13 cellular contexts compared by ENCODE assay signal in genomic region chr19:49036815-49037214, GRCh38. TPM values are rescaled to one million over a fixed set of nuclear protein-coding genes. Genes with fewer than 3 reads are reported as not detected.
DNase-seq lines count a peak whose midpoint lies in the region; FAIRE-seq and TF ChIP-seq lines count a peak whose summit lies in the region.
"Not testable (repeated sequence)": the region's sequence is repeated elsewhere in the genome, so short reads cannot be mapped to it uniquely, and the experiment has no call there.
"Had no signal": no experiment of that assay in that cellular context is flagged by ENCODE, and none has a peak within 500 bp of the region (broad histone marks: within the 10 kb centered on the region; RNA-seq: fewer than 3 reads in every experiment).

Gene CGB1, minus strand, starts transcription at chr19:49036895. Its CDS starts 184 bp downstream, at chr19:49036711.

- H3K36me3 ChIP-seq in endothelial cell of umbilical vein (ENCODE audit: control insufficient read depth in 2 of 2, extremely low read depth in 1 of 2, insufficient read depth in 2 of 2, low read length in 2 of 2); testis (ENCODE audit: low read depth, missing control alignments): not testable (repeated sequence)

- intact Hi-C loops in activated T-helper 2 cell treated with anti-CD3 and anti-CD28 coated beads, Interferon-gamma antibody, Interleukin-2, Interleukin-4, amounts not matched to agents 10 μg/mL and 5 μg/mL and 100 μg/mL, durations not matched to agents 14 hours and 24 hours and 36 hours (cut with micrococcal nuclease); endothelial cell of umbilical vein (cut with micrococcal nuclease); testis (cut with DNase I; ENCODE audit: low total_unique reads): not testable (repeated sequence)

- POLR2A ChIA-PET in endothelial cell of umbilical vein (lab: Charles Lee), result not testable (repeated sequence)

- H3K4me3 ChIP-seq in endothelial cell of umbilical vein (replicated peaks in 1 of 3; ENCODE audit: insufficient read depth in 1 of 3, low read depth in 1 of 3, low read length in 3 of 3); testis: not testable (repeated sequence)

- H2AFZ ChIP-seq in endothelial cell of umbilical vein (ENCODE audit: low read depth, low read length), result not testable (repeated sequence)

- TF ChIP-seq POLR2A in endothelial cell of umbilical vein (IDR thresholded peaks at IDR 0.05; ENCODE audit: low read depth, low read length); testis (IDR thresholded peaks at IDR 0.05): not testable (repeated sequence)

- WGBS in testis, 2 donors, result 33 to 60% methylated on average over 18 of the region's 18 CpGs

- H3K27me3 Mint-ChIP-seq in activated T-helper 2 cell treated with anti-CD3 and anti-CD28 coated beads, Interferon-gamma antibody, Interleukin-2, Interleukin-4, amounts not matched to agents 10 μg/mL and 5 μg/mL and 100 μg/mL, durations not matched to agents 14 hours and 24 hours and 36 hours (ENCODE audit: low read depth), result not testable (repeated sequence)
- H3K27me3 Mint-ChIP-seq in nephron progenitor cell (ENCODE audit: low read depth, poor library complexity), result peaks cover 15% of the 10 kb centered on the region

- TF ChIP-seq CTCF in endothelial cell of umbilical vein (IDR thresholded peaks at IDR 0.05; ENCODE audit: extremely low read depth in 1 of 2, insufficient read depth in 1 of 2, low read depth in 1 of 2, low read length in 2 of 2) (peak; percentile 16 to 35), nephron progenitor cell (IDR thresholded peaks at IDR 0.05) (peak; percentile 30), testis (IDR thresholded peaks at IDR 0.05) (peak in 2 of 3 experiments; percentile 59 to 74)

- H3K4me3 Mint-ChIP-seq in activated T-helper 2 cell treated with anti-CD3 and anti-CD28 coated beads, Interferon-gamma antibody, Interleukin-2, Interleukin-4, amounts not matched to agents 10 μg/mL and 5 μg/mL and 100 μg/mL, durations not matched to agents 14 hours and 24 hours and 36 hours (ENCODE audit: low read depth); nephron progenitor cell: not testable (repeated sequence)

- FAIRE-seq in endothelial cell of umbilical vein (lab: Jason Lieb, UNC), result not testable (repeated sequence)

- H3K9me3 Mint-ChIP-seq in activated T-helper 2 cell treated with anti-CD3 and anti-CD28 coated beads, Interferon-gamma antibody, Interleukin-2, Interleukin-4, amounts not matched to agents 10 μg/mL and 5 μg/mL and 100 μg/mL, durations not matched to agents 14 hours and 24 hours and 36 hours; nephron progenitor cell: not testable (repeated sequence)

- not testable (repeated sequence) for H3K27me3 ChIP-seq in endothelial cell of umbilical vein (ENCODE audit: control insufficient read depth in 2 of 2, insufficient read depth in 2 of 2, low read length in 2 of 2); testis

- not testable (repeated sequence) for H3K79me2 ChIP-seq in endothelial cell of umbilical vein (ENCODE audit: control insufficient read depth, insufficient read depth, low read length)

- not testable (repeated sequence) for H4K20me1 ChIP-seq in endothelial cell of umbilical vein (replicated peaks; ENCODE audit: control insufficient read depth, extremely low read depth, insufficient read depth, low read length)

- not testable (repeated sequence) for H3K36me3 Mint-ChIP-seq in activated T-helper 2 cell treated with anti-CD3 and anti-CD28 coated beads, Interferon-gamma antibody, Interleukin-2, Interleukin-4, amounts not matched to agents 10 μg/mL and 5 μg/mL and 100 μg/mL, durations not matched to agents 14 hours and 24 hours and 36 hours (ENCODE audit: low read depth); nephron progenitor cell (ENCODE audit: low read depth)

- CTCF ChIA-PET in endothelial cell of umbilical vein (lab: Charles Lee), result not testable (repeated sequence)

- H3K27ac Mint-ChIP-seq in activated T-helper 2 cell treated with anti-CD3 and anti-CD28 coated beads, Interferon-gamma antibody, Interleukin-2, Interleukin-4, amounts not matched to agents 10 μg/mL and 5 μg/mL and 100 μg/mL, durations not matched to agents 14 hours and 24 hours and 36 hours; nephron progenitor cell: not testable (repeated sequence)

- H3K4me2 ChIP-seq in endothelial cell of umbilical vein (ENCODE audit: insufficient read depth, low read length), result not testable (repeated sequence)

- H3K4me1 ChIP-seq in endothelial cell of umbilical vein (ENCODE audit: control insufficient read depth, extremely low read depth, insufficient read depth, low read length); testis: not testable (repeated sequence)

- H3K9me3 ChIP-seq in endothelial cell of umbilical vein (replicated peaks; ENCODE audit: control insufficient read depth, insufficient read depth, low read length); testis: not testable (repeated sequence)

- not testable (repeated sequence) for H3K9me1 ChIP-seq in endothelial cell of umbilical vein (replicated peaks; ENCODE audit: control insufficient read depth, extremely low read depth, insufficient read depth, low read length)

- dilution Hi-C loops in endothelial cell of umbilical vein (cut with MboI; ENCODE audit: extremely low pct_ligation_motif_present, low sequenced_read_pairs), result not testable (repeated sequence)

- BruUV-seq in endothelial cell of umbilical vein (replicated peaks; lab: Mats Ljungman, UMichigan), result not testable (repeated sequence)

- H3K4me1 Mint-ChIP-seq in activated T-helper 2 cell treated with anti-CD3 and anti-CD28 coated beads, Interferon-gamma antibody, Interleukin-2, Interleukin-4, amounts not matched to agents 10 μg/mL and 5 μg/mL and 100 μg/mL, durations not matched to agents 14 hours and 24 hours and 36 hours (ENCODE audit: low read depth); nephron progenitor cell: not testable (repeated sequence)

- H3K27ac ChIP-seq in endothelial cell of umbilical vein (ENCODE audit: insufficient read depth, low read depth, low read length); testis: not testable (repeated sequence)

- in situ Hi-C loops in KBM-7 (cut with MboI; ENCODE audit: low pct_unique_long_range_greater_than_20kb, low sequenced_read_pairs), result not testable (repeated sequence)

- peak; percentile 75 for DNase-seq in ELF-1 (ENCODE audit: low read depth, low spot score)
- peak; percentile 37 for DNase-seq in KBM-7
- DNase-seq in NCI-H524 (lab: John Stamatoyannopoulos, UW), result peak; percentile 24 to 62
- peak; percentile 28 for DNase-seq in UCSD-AML1 (lab: John Stamatoyannopoulos, UW; ENCODE audit: unreplicated experiment)
- DNase-seq in activated T-helper 2 cell treated with anti-CD3 and anti-CD28 coated beads, Interferon-gamma antibody, Interleukin-2, Interleukin-4, amounts not matched to agents 10 μg/mL and 5 μg/mL and 100 μg/mL, durations not matched to agents 14 hours and 24 hours and 36 hours (ENCODE audit: low spot score), result peak; percentile 44
- DNase-seq in endothelial cell of umbilical vein (ENCODE audit: low read depth, low spot score); nephron progenitor cell: not testable (repeated sequence)
- DNase-seq in testis, result peak; percentile 83

- not testable (repeated sequence) for H3K9ac ChIP-seq in endothelial cell of umbilical vein (replicated peaks; ENCODE audit: extremely low read depth, insufficient read depth, low read length)

RNA-seq across cellular contexts. Expression of gene CGB1, which starts in this region (rescaled TPM):
- total RNA-seq in activated T-helper 2 cell treated with anti-CD3 and anti-CD28 coated beads, Interferon-gamma antibody, Interleukin-2, Interleukin-4, amounts not matched to agents 10 μg/mL and 5 μg/mL and 100 μg/mL, durations not matched to agents 14 hours and 24 hours and 36 hours, result not detected in 2 replicates
- total RNA-seq in endothelial cell of umbilical vein, result not detected in 2 replicates
- polyA plus RNA-seq in endothelial cell of umbilical vein, result not detected in 2 replicates
- not detected in 2 replicates for polyA plus RNA-seq in endothelial cell of umbilical vein (2011; cell fraction: cytosol; rRNA removed)
- polyA plus RNA-seq in endothelial cell of umbilical vein (2011; cell fraction: nucleus; rRNA removed), result not detected in 2 replicates
- polyA plus RNA-seq in endothelial cell of umbilical vein (2012), result not detected in 2 replicates
- not detected in 2 replicates for polyA minus RNA-seq in endothelial cell of umbilical vein
- not detected for polyA minus RNA-seq in endothelial cell of umbilical vein (2011; cell fraction: cytosol; rRNA and poly(A)+ RNA removed)
- not detected in 2 replicates for polyA minus RNA-seq in endothelial cell of umbilical vein (2011; cell fraction: nucleus; rRNA and poly(A)+ RNA removed)
- 1 to 10 TPM; 2.3 to 2.9 TPM for total RNA-seq in testis
- not detected for polyA plus RNA-seq in testis (ENCODE audit: insufficient read depth, low read depth, low replicate concordance)
- total RNA-seq: frontal cortex, left cardiac atrium, LHCN-M2, stomach had no signal
- polyA plus RNA-seq: small intestine, stomach had no signal

Comparison
In these comparisons a context has a peak if more than half of its experiments do, and no peak if none do; other contexts are left out.
1. Peak in DNase-seq in activated T-helper 2 cell treated with anti-CD3 and anti-CD28 coated beads, Interferon-gamma antibody, Interleukin-2, Interleukin-4, amounts not matched to agents 10 μg/mL and 5 μg/mL and 100 μg/mL, durations not matched to agents 14 hours and 24 hours and 36 hours; RNA of the gene not detected or under 1 TPM.